In genomic region chr2:9769171-9770005, GRCh38 we compare ENCODE assay signal across 1 cellular context.
A peak's percentile ranks its signal among the peaks of the same experiment; 100 is the strongest.
TF ChIP-seq lines count a peak whose summit lies in the region.

No MANE protein-coding gene starts in this region.

TF ChIP-seq in HepG2, 621 proteins besides CTCF, POLR2A, EP300 and RAD21 (continued from another document and continues in another):
- peak; percentile 66; the same call in 1 of the 2 replicates for TF ChIP-seq PATZ1 (CRISPR knock-in tag; IDR thresholded peaks at IDR 0.05)
- no peak for TF ChIP-seq ZNF543 (CRISPR knock-in tag; IDR thresholded peaks at IDR 0.05)
- no peak for TF ChIP-seq ISL2 (CRISPR knock-in tag; IDR thresholded peaks at IDR 0.05)
- TF ChIP-seq ZNF574 (CRISPR knock-in tag; IDR thresholded peaks at IDR 0.05), result no peak
- no peak for TF ChIP-seq FOXJ3 (CRISPR knock-in tag; IDR thresholded peaks at IDR 0.05; ENCODE audit: borderline replicate concordance)
- no peak for TF ChIP-seq ZBTB3 (CRISPR knock-in tag; IDR thresholded peaks at IDR 0.05; ENCODE audit: borderline replicate concordance, low read depth)
- peak; percentile 66; the same call in 1 of the 2 replicates for TF ChIP-seq RFX1 (IDR thresholded peaks at IDR 0.05)
- TF ChIP-seq ZBTB21 (CRISPR knock-in tag; IDR thresholded peaks at IDR 0.05), result no peak
- TF ChIP-seq PAWR (CRISPR knock-in tag; IDR thresholded peaks at IDR 0.05; ENCODE audit: borderline replicate concordance), result peak; percentile 36; the same call in 1 of the 2 replicates
- no peak for TF ChIP-seq CBX1 (IDR thresholded peaks at IDR 0.05; ENCODE audit: low read depth)
- no peak for TF ChIP-seq ZNF263 (CRISPR knock-in tag; IDR thresholded peaks at IDR 0.05)
- no peak for TF ChIP-seq ZNF782 (CRISPR knock-in tag; IDR thresholded peaks at IDR 0.05; ENCODE audit: borderline replicate concordance)
- 0 out of 2 replicates have a peak, but pooled peaks have one; percentile 27 for TF ChIP-seq ZNF776 (CRISPR knock-in tag; IDR thresholded peaks at IDR 0.05)
- TF ChIP-seq ZNF740 (CRISPR knock-in tag; IDR thresholded peaks at IDR 0.05), result peak; percentile 38; the same call in 1 of the 2 replicates
- no peak for TF ChIP-seq PHF21A (CRISPR knock-in tag; IDR thresholded peaks at IDR 0.05)
- TF ChIP-seq TFDP2 (CRISPR knock-in tag; IDR thresholded peaks at IDR 0.05), result no peak
- peak; percentile 23; the same call in 1 of the 2 replicates for TF ChIP-seq GABPB1 (CRISPR knock-in tag; IDR thresholded peaks at IDR 0.05)
- no peak for TF ChIP-seq ZNF570 (CRISPR knock-in tag; IDR thresholded peaks at IDR 0.05; ENCODE audit: borderline replicate concordance)
- no peak for TF ChIP-seq ZBTB7B (CRISPR knock-in tag; IDR thresholded peaks at IDR 0.05)
- TF ChIP-seq SAP130 (CRISPR knock-in tag; IDR thresholded peaks at IDR 0.05; ENCODE audit: low read depth), result 0 out of 2 replicates have a peak, but pooled peaks have one; percentile 38
- no peak for TF ChIP-seq RBM22 (optimal IDR thresholded peaks at IDR 0.05; ENCODE audit: low read length)
- no peak for TF ChIP-seq ZNF674 (CRISPR knock-in tag; IDR thresholded peaks at IDR 0.05; ENCODE audit: low read depth)
- no peak for TF ChIP-seq ZNF850 (CRISPR knock-in tag; conservative IDR thresholded peaks at IDR 0.05)
- TF ChIP-seq ZNF781 (CRISPR knock-in tag; IDR thresholded peaks at IDR 0.05; ENCODE audit: borderline replicate concordance, not compliant biosample characterization), result no peak
- TF ChIP-seq CAMTA2 (CRISPR knock-in tag; IDR thresholded peaks at IDR 0.05; ENCODE audit: borderline replicate concordance), result 0 out of 2 replicates have a peak, but pooled peaks have one; percentile 49
- TF ChIP-seq PRMT3 (CRISPR knock-in tag; IDR thresholded peaks at IDR 0.05; ENCODE audit: borderline replicate concordance, low read depth), result no peak
- no peak for TF ChIP-seq KLF11 (CRISPR knock-in tag; IDR thresholded peaks at IDR 0.05)
- no peak for TF ChIP-seq SOX6 (IDR thresholded peaks at IDR 0.05)
- 0 out of 2 replicates have a peak, but pooled peaks have one; percentile 20 for TF ChIP-seq SOX6 (CRISPR knock-in tag; IDR thresholded peaks at IDR 0.05)
- no peak for TF ChIP-seq ZNF766 (CRISPR knock-in tag; IDR thresholded peaks at IDR 0.05; ENCODE audit: borderline replicate concordance)
- TF ChIP-seq SRSF1 (optimal IDR thresholded peaks at IDR 0.05; ENCODE audit: low read depth, low read length), result no peak
- no peak for TF ChIP-seq HNF1A (IDR thresholded peaks at IDR 0.05; ENCODE audit: low read depth)
- TF ChIP-seq HNF1A (CRISPR knock-in tag; IDR thresholded peaks at IDR 0.05; ENCODE audit: borderline replicate concordance), result no peak
- TF ChIP-seq HOXA3 (CRISPR knock-in tag; IDR thresholded peaks at IDR 0.05), result no peak
- TF ChIP-seq ZNF547 (CRISPR knock-in tag; IDR thresholded peaks at IDR 0.05), result 0 out of 2 replicates have a peak, but pooled peaks have one; percentile 4
- TF ChIP-seq MTA1 (CRISPR knock-in tag; IDR thresholded peaks at IDR 0.05; ENCODE audit: borderline replicate concordance), result no peak
- TF ChIP-seq CBX2 (IDR thresholded peaks at IDR 0.05; ENCODE audit: low read depth, low read length), result no peak
- TF ChIP-seq CBX2 (CRISPR knock-in tag; IDR thresholded peaks at IDR 0.05; ENCODE audit: low read depth), result no peak
- no peak for TF ChIP-seq MTA3 (CRISPR knock-in tag; IDR thresholded peaks at IDR 0.05)
- no peak for TF ChIP-seq GATAD2A (CRISPR knock-in tag; IDR thresholded peaks at IDR 0.05)
- TF ChIP-seq MYC (CRISPR knock-in tag; IDR thresholded peaks at IDR 0.05; ENCODE audit: borderline replicate concordance), result 0 out of 2 replicates have a peak, but pooled peaks have one; percentile 33
- TF ChIP-seq MLX (CRISPR knock-in tag; IDR thresholded peaks at IDR 0.05), result no peak
- peak; percentile 24 for TF ChIP-seq XRCC5 (optimal IDR thresholded peaks at IDR 0.05; ENCODE audit: low read length)
- no peak for TF ChIP-seq AFF4 (CRISPR knock-in tag; IDR thresholded peaks at IDR 0.05)
- no peak; the same call in 1 of the 2 replicates for TF ChIP-seq ZNF687 (CRISPR knock-in tag; IDR thresholded peaks at IDR 0.05)
- no peak for TF ChIP-seq NCOA5 (CRISPR knock-in tag; IDR thresholded peaks at IDR 0.05)
- TF ChIP-seq TBX3 (IDR thresholded peaks at IDR 0.05; ENCODE audit: borderline replicate concordance), result no peak
- no peak for TF ChIP-seq ZNF367 (CRISPR knock-in tag; IDR thresholded peaks at IDR 0.05; ENCODE audit: borderline replicate concordance)
- 0 out of 2 replicates have a peak, but pooled peaks have one; percentile 13 for TF ChIP-seq MIER2 (CRISPR knock-in tag; IDR thresholded peaks at IDR 0.05)
